ENCODE assay signal across 1 cellular context in genomic region chr17:40818733-40819527, GRCh38.
A peak's percentile ranks its signal among the peaks of the same experiment; 100 is the strongest.
TF ChIP-seq lines count a peak whose summit lies in the region.

No MANE protein-coding gene starts in this region.

TF ChIP-seq in A549, 52 proteins besides CTCF, POLR2A, EP300 and RAD21 (continued from another document):
- no peak for TF ChIP-seq MYC (IDR thresholded peaks at IDR 0.05; ENCODE audit: borderline replicate concordance, low read length)
- TF ChIP-seq ZSCAN20 (CRISPR knock-in tag; IDR thresholded peaks at IDR 0.05) = no peak
- no peak for TF ChIP-seq REST (IDR thresholded peaks at IDR 0.05)
- no peak for TF ChIP-seq TFCP2L1 (CRISPR knock-in tag; IDR thresholded peaks at IDR 0.05)
- peak; percentile 21; the same call in 1 of the 2 replicates for TF ChIP-seq GATA3 (IDR thresholded peaks at IDR 0.05; ENCODE audit: borderline replicate concordance)
- no peak for TF ChIP-seq ZFP36 (IDR thresholded peaks at IDR 0.05; ENCODE audit: borderline replicate concordance, partially characterized antibody)
- no peak for TF ChIP-seq KDM1A (IDR thresholded peaks at IDR 0.05; ENCODE audit: low read depth)
- TF ChIP-seq USF2 (IDR thresholded peaks at IDR 0.05) = no peak
- no peak for TF ChIP-seq ZNF302 (CRISPR knock-in tag; IDR thresholded peaks at IDR 0.05)
- TF ChIP-seq SMC3 (IDR thresholded peaks at IDR 0.05) = no peak
- no peak for TF ChIP-seq HOXB5 (CRISPR knock-in tag; IDR thresholded peaks at IDR 0.05)
- TF ChIP-seq RARB (CRISPR knock-in tag; IDR thresholded peaks at IDR 0.05) = no peak
- no peak for TF ChIP-seq KDM5A (IDR thresholded peaks at IDR 0.05)
- TF ChIP-seq EHF (CRISPR knock-in tag; IDR thresholded peaks at IDR 0.05) = no peak
- no peak for TF ChIP-seq HMGXB4 (CRISPR knock-in tag; IDR thresholded peaks at IDR 0.05; ENCODE audit: borderline replicate concordance)
- TF ChIP-seq NFE2L2 (conservative IDR thresholded peaks at IDR 0.05; ENCODE audit: low read length) = no peak
- TF ChIP-seq BHLHE40 (IDR thresholded peaks at IDR 0.05; ENCODE audit: low read depth, low read length) = no peak
- no peak; the same call in 1 of the 2 replicates for TF ChIP-seq E2F6 (IDR thresholded peaks at IDR 0.05; ENCODE audit: borderline replicate concordance, low read depth)
- TF ChIP-seq HDAC2 (IDR thresholded peaks at IDR 0.05) = no peak
- no peak for TF ChIP-seq TP53 (CRISPR knock-in tag; IDR thresholded peaks at IDR 0.05)
- no peak for TF ChIP-seq RNF2 (IDR thresholded peaks at IDR 0.05; ENCODE audit: borderline replicate concordance, low read depth)
- TF ChIP-seq PHF8 (IDR thresholded peaks at IDR 0.05; ENCODE audit: borderline replicate concordance, low read depth) = peak; percentile 77; the same call in 1 of the 2 replicates
- TF ChIP-seq CHD4 (IDR thresholded peaks at IDR 0.05; ENCODE audit: borderline replicate concordance) = no peak
- no peak for TF ChIP-seq PBX3 (IDR thresholded peaks at IDR 0.05)
- TF ChIP-seq HES2 (IDR thresholded peaks at IDR 0.05) = no peak
- peak; percentile 69 for TF ChIP-seq MAFK (IDR thresholded peaks at IDR 0.05; ENCODE audit: partially characterized antibody)
- no peak for TF ChIP-seq NR3C1 (IDR thresholded peaks at IDR 0.05)
- 0 out of 2 replicates have a peak, but pooled peaks have one; percentile 67 for TF ChIP-seq FOSB (CRISPR knock-in tag; IDR thresholded peaks at IDR 0.05)
- TF ChIP-seq HOXA7 (CRISPR knock-in tag; IDR thresholded peaks at IDR 0.05) = 0 out of 2 replicates have a peak, but pooled peaks have one; percentile 36
- 0 out of 2 replicates have a peak, but pooled peaks have one; percentile 40 for TF ChIP-seq ATOH8 (CRISPR knock-in tag; IDR thresholded peaks at IDR 0.05; ENCODE audit: low read depth)
- no peak for TF ChIP-seq FOSL2 (IDR thresholded peaks at IDR 0.05)
- TF ChIP-seq FOSL2 (CRISPR knock-in tag; IDR thresholded peaks at IDR 0.05) = no peak
- no peak for TF ChIP-seq JUNB (IDR thresholded peaks at IDR 0.05)
- TF ChIP-seq ESRRA (IDR thresholded peaks at IDR 0.05; ENCODE audit: borderline replicate concordance, low read length) = no peak
- no peak for TF ChIP-seq CHD2 (IDR thresholded peaks at IDR 0.05; ENCODE audit: low read length, partially characterized antibody)
- no peak for TF ChIP-seq ZC3H11A (IDR thresholded peaks at IDR 0.05)
- TF ChIP-seq MAX (IDR thresholded peaks at IDR 0.05) = no peak
- no peak for TF ChIP-seq CBX2 (IDR thresholded peaks at IDR 0.05; ENCODE audit: borderline replicate concordance, low read depth)
- TF ChIP-seq RFX5 (IDR thresholded peaks at IDR 0.05) = no peak
- TF ChIP-seq EHMT2 (IDR thresholded peaks at IDR 0.05; ENCODE audit: low read depth) = no peak
- no peak for TF ChIP-seq NPAS2 (CRISPR knock-in tag; IDR thresholded peaks at IDR 0.05; ENCODE audit: borderline replicate concordance)
- no peak for TF ChIP-seq HOXB13 (CRISPR knock-in tag; IDR thresholded peaks at IDR 0.05; ENCODE audit: low read depth)
- no peak for TF ChIP-seq HEYL (CRISPR knock-in tag; IDR thresholded peaks at IDR 0.05)
- TF ChIP-seq POLR2AphosphoS2 (conservative IDR thresholded peaks at IDR 0.05; ENCODE audit: low read length) = no peak
- no peak for TF ChIP-seq CBX8 (IDR thresholded peaks at IDR 0.05)
